23 cellular contexts compared by ENCODE assay signal in genomic region chr12:51293693-51294092, GRCh38. TPM values are rescaled to one million over a fixed set of nuclear protein-coding genes. Genes with fewer than 3 reads are reported as not detected.
A peak's percentile ranks its signal among the peaks of the same experiment; 100 is the strongest.
DNase-seq lines count a peak whose midpoint lies in the region; ATAC-seq and TF ChIP-seq lines count a peak whose summit lies in the region.
"Had no signal": no experiment of that assay in that cellular context is flagged by ENCODE, and none has a peak within 500 bp of the region (broad histone marks: within the 10 kb centered on the region; RNA-seq: fewer than 3 reads in every experiment).

No MANE protein-coding gene starts in this region.

- in situ Hi-C loops in SK-MEL-5 (cut with HindIII; ENCODE audit: low pct_unique_long_range_greater_than_20kb, low sequenced_read_pairs), result no loop called here

- H3K4me3 Mint-ChIP-seq in activated naive CD4-positive, alpha-beta T cell treated with anti-CD3 and anti-CD28 coated beads, Interleukin-2, amount 10 ng/mL, durations not matched to agents 7 days and 5 days, result no peak overlapping the region
- H3K4me3 Mint-ChIP-seq in osteocyte (ENCODE audit: unreplicated experiment), result no peak overlapping the region
- H3K4me3 Mint-ChIP-seq: nephron had no signal

- peak; percentile 37 to 94 for ATAC-seq in activated naive CD4-positive, alpha-beta T cell treated with anti-CD3 and anti-CD28 coated beads, Interleukin-2, amount 50 U/mL, for 72 hours
- no peak for ATAC-seq in GM21576 (IDR thresholded peaks at IDR 0.05; ENCODE audit: unreplicated experiment)
- no peak for ATAC-seq in GM19467 (IDR thresholded peaks at IDR 0.05; ENCODE audit: unreplicated experiment)
- ATAC-seq: left cardiac atrium had no signal

- peaks cover 11% of the 10 kb centered on the region for H3K4me1 Mint-ChIP-seq in activated naive CD4-positive, alpha-beta T cell treated with anti-CD3 and anti-CD28 coated beads, Interleukin-2, amount 10 ng/mL, durations not matched to agents 7 days and 5 days
- H3K4me1 Mint-ChIP-seq in osteocyte (ENCODE audit: unreplicated experiment), result no peaks in the 10 kb centered on the region
- H3K4me1 Mint-ChIP-seq: nephron had no signal

- no peak for DNase-seq in activated naive CD4-positive, alpha-beta T cell treated with anti-CD3 and anti-CD28 coated beads, Interleukin-2, amount 50 U/mL, for 72 hours (ENCODE audit: low spot score in 2 of 2)
- DNase-seq in activated naive CD4-positive, alpha-beta T cell treated with anti-CD3 and anti-CD28 coated beads, Interleukin-2, amount 10 ng/mL, durations not matched to agents 7 days and 5 days, result no peak
- DNase-seq in SK-MEL-5 (ENCODE audit: low read depth, low spot score) (peak; percentile 36), epithelial cell of esophagus (ENCODE audit: low read depth) (peak; percentile 52), osteocyte (ENCODE audit: extremely low spot score, unreplicated experiment) (no peak)
- DNase-seq: DMS79 treated with DMSO at 0.1 percent for 48 hours; effector memory CD4-positive, alpha-beta T cell; glutamatergic neuron; left cardiac atrium; NCI-H1105 treated with DMSO at 0.1 percent for 48 hours; NCI-H2081 treated with DMSO at 0.1 percent for 48 hours; NCI-H510A; NK-92 treated with Interleukin-12 subunit alpha and Interleukin-12 subunit beta, amount 100 ng/mL, for 24 hours; posterior cingulate gyrus; stimulated activated naive CD4-positive, alpha-beta T cell; WERI-Rb-1 had no signal

- TF ChIP-seq CTCF in epithelial cell of esophagus (IDR thresholded peaks at IDR 0.05; ENCODE audit: insufficient read depth, low read depth, low read length, missing control alignments) (no peak), osteocyte (IDR thresholded peaks at IDR 0.05) (no peak)

- H3K9me3 Mint-ChIP-seq in activated naive CD4-positive, alpha-beta T cell treated with anti-CD3 and anti-CD28 coated beads, Interleukin-2, amount 50 U/mL, for 72 hours, result no peaks in the 10 kb centered on the region
- no peaks in the 10 kb centered on the region for H3K9me3 Mint-ChIP-seq in activated naive CD4-positive, alpha-beta T cell treated with anti-CD3 and anti-CD28 coated beads, Interleukin-2, amount 10 ng/mL, durations not matched to agents 7 days and 5 days
- H3K9me3 Mint-ChIP-seq in osteocyte (ENCODE audit: unreplicated experiment), result no peaks in the 10 kb centered on the region
- H3K9me3 Mint-ChIP-seq: nephron had no signal

- H3K4me3 ChIP-seq in epithelial cell of esophagus (ENCODE audit: low read length), result no peak overlapping the region
- H3K4me3 ChIP-seq: SJSA1, tibial nerve had no signal

- peak overlapping the region in 1 of 2 donors; percentile 70 for H3K27ac Mint-ChIP-seq in activated naive CD4-positive, alpha-beta T cell treated with anti-CD3 and anti-CD28 coated beads, Interleukin-2, amount 50 U/mL, for 72 hours
- no peak overlapping the region for H3K27ac Mint-ChIP-seq in activated naive CD4-positive, alpha-beta T cell treated with anti-CD3 and anti-CD28 coated beads, Interleukin-2, amount 10 ng/mL, durations not matched to agents 7 days and 5 days
- H3K27ac Mint-ChIP-seq in osteocyte (ENCODE audit: unreplicated experiment), result no peak overlapping the region
- H3K27ac Mint-ChIP-seq: nephron had no signal

- H3K27me3 Mint-ChIP-seq in activated naive CD4-positive, alpha-beta T cell treated with anti-CD3 and anti-CD28 coated beads, Interleukin-2, amount 10 ng/mL, durations not matched to agents 7 days and 5 days, result no peaks in the 10 kb centered on the region
- H3K27me3 Mint-ChIP-seq in osteocyte (ENCODE audit: unreplicated experiment), result no peaks in the 10 kb centered on the region

- CTCF ChIA-PET in activated naive CD4-positive, alpha-beta T cell treated with anti-CD3 and anti-CD28 coated beads, Interleukin-2, amount 10 ng/mL, durations not matched to agents 7 days and 5 days (lab: Charles Lee), result no interaction called here

- H3K36me3 Mint-ChIP-seq in activated naive CD4-positive, alpha-beta T cell treated with anti-CD3 and anti-CD28 coated beads, Interleukin-2, amount 50 U/mL, for 72 hours, result peaks cover 0 to 8% of the 10 kb centered on the region in 2 donors
- H3K36me3 Mint-ChIP-seq in activated naive CD4-positive, alpha-beta T cell treated with anti-CD3 and anti-CD28 coated beads, Interleukin-2, amount 10 ng/mL, durations not matched to agents 7 days and 5 days, result peaks cover 49% of the 10 kb centered on the region
- H3K36me3 Mint-ChIP-seq in osteocyte (ENCODE audit: unreplicated experiment), result no peaks in the 10 kb centered on the region

RNA-seq across cellular contexts. Expression of gene SMAGP, which starts 23.5 kb away (rescaled TPM):
- 1 to 10 TPM in 1 of 2 donors, under 1 TPM in 1; 0.41 to 1.5 TPM for total RNA-seq in activated naive CD4-positive, alpha-beta T cell treated with anti-CD3 and anti-CD28 coated beads, Interleukin-2, amount 50 U/mL, for 72 hours
- 1.8 and 2.3 TPM in 2 replicates for total RNA-seq in SK-MEL-5 (2014; rRNA removed; shearing (Covaris generic))
- 2.8 and 5.0 TPM in 2 replicates for polyA plus RNA-seq in SK-MEL-5 (2015; cell fraction: cytosol; rRNA removed)
- polyA plus RNA-seq in SK-MEL-5 (2015; cell fraction: nucleus; rRNA removed), result 1.9 and 3.6 TPM in 2 replicates
- total RNA-seq in osteocyte, result 4.3 and 7.1 TPM in 2 replicates

RNA-seq across cellular contexts. Expression of gene BIN2, which starts 30.3 kb away (rescaled TPM):
- 10 to 100 TPM; 33.8 to 46.3 TPM for total RNA-seq in activated naive CD4-positive, alpha-beta T cell treated with anti-CD3 and anti-CD28 coated beads, Interleukin-2, amount 50 U/mL, for 72 hours
- 0.08 TPM in 1 of 2 replicates, not detected in the other for total RNA-seq in SK-MEL-5 (2014; rRNA removed; shearing (Covaris generic))
- polyA plus RNA-seq in SK-MEL-5 (2015; cell fraction: cytosol; rRNA removed), result 0.07 TPM in 1 of 2 replicates, not detected in the other
- not detected in 2 replicates for polyA plus RNA-seq in SK-MEL-5 (2015; cell fraction: nucleus; rRNA removed)
- not detected in 2 replicates for total RNA-seq in osteocyte

RNA-seq across cellular contexts. Expression of gene CELA1, which starts 52.8 kb away (rescaled TPM):
- not detected for total RNA-seq in activated naive CD4-positive, alpha-beta T cell treated with anti-CD3 and anti-CD28 coated beads, Interleukin-2, amount 50 U/mL, for 72 hours
- total RNA-seq in SK-MEL-5 (2014; rRNA removed; shearing (Covaris generic)), result not detected in 2 replicates
- not detected in 2 replicates for polyA plus RNA-seq in SK-MEL-5 (2015; cell fraction: cytosol; rRNA removed)
- not detected in 2 replicates for polyA plus RNA-seq in SK-MEL-5 (2015; cell fraction: nucleus; rRNA removed)
- total RNA-seq in osteocyte, result not detected in 2 replicates
- total RNA-seq: cerebellum, left cardiac atrium, mesenteric fat pad, tibial nerve had no signal

RNA-seq across cellular contexts. Expression of gene DAZAP2, which starts 55.1 kb away (rescaled TPM):
- 100 to 1,000 TPM; 106 to 142 TPM for total RNA-seq in activated naive CD4-positive, alpha-beta T cell treated with anti-CD3 and anti-CD28 coated beads, Interleukin-2, amount 50 U/mL, for 72 hours
- 424 and 462 TPM in 2 replicates for total RNA-seq in SK-MEL-5 (2014; rRNA removed; shearing (Covaris generic))
- polyA plus RNA-seq in SK-MEL-5 (2015; cell fraction: cytosol; rRNA removed), result 451 and 490 TPM in 2 replicates
- 218 and 265 TPM in 2 replicates for polyA plus RNA-seq in SK-MEL-5 (2015; cell fraction: nucleus; rRNA removed)
- total RNA-seq in osteocyte, result 120 and 130 TPM in 2 replicates

Comparison
In these comparisons a context has a peak if more than half of its experiments do, and no peak if none do; other contexts are left out.
1. ATAC-seq: peak in activated naive CD4-positive, alpha-beta T cell treated with anti-CD3 and anti-CD28 coated beads, Interleukin-2, amount 50 U/mL, for 72 hours (2 of 2); none in GM21576 (single experiment) and GM19467 (single experiment).
2. DNase-seq: peak in SK-MEL-5 (single experiment) and epithelial cell of esophagus (single experiment); none in activated naive CD4-positive, alpha-beta T cell treated with anti-CD3 and anti-CD28 coated beads, Interleukin-2, amount 50 U/mL, for 72 hours (0 of 2), activated naive CD4-positive, alpha-beta T cell treated with anti-CD3 and anti-CD28 coated beads, Interleukin-2, amount 10 ng/mL, durations not matched to agents 7 days and 5 days (single experiment) and osteocyte (single experiment).
3. RNA of gene BIN2, which starts 30.3 kb away (total RNA-seq): 33.8 to 46.3 TPM in activated naive CD4-positive, alpha-beta T cell treated with anti-CD3 and anti-CD28 coated beads, Interleukin-2, amount 50 U/mL, for 72 hours; 0.08 TPM in SK-MEL-5 and not detected in osteocyte; every median in the first group is over 10 times any median in the second.